ENCODE assay signal across 1 cellular context in the genomic region with DNA sequence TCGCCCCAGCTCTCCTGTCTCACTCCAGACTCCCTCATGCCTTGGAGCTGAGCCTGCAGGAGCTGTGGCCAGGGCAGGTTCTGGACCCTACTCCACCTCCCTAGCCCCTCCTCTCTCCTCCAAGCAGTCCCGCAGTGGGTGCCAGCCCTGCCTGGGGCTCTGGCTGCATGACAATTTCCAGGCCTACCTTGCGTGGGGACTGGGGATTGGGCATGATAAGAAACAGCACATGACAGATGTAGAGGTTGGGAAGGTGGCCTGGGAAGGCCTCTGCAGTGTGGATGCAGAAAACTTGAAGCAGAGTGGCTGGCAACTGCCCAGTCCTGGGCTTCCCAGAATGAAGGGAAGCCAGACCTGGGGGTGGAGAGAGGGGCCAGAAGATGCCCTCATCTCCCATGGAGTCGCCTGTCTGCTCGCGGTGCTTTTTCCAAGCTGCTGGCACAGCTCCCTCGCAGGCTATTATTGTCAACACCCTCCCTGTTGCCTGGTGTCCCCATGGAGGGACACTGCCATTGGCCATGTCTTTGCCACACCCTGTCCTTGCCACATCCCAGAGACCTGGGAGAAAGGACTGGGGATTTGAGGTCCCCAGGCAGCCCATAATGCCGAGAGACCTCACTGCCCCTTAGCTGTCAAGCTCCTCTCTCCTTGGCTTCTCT.
TF ChIP-seq lines count a peak whose summit lies in the region.

No MANE protein-coding gene starts in this region.

TF ChIP-seq in SK-N-SH, 30 proteins besides CTCF, POLR2A, EP300 and RAD21 (continued from another document):
- TF ChIP-seq, protein P1, sequence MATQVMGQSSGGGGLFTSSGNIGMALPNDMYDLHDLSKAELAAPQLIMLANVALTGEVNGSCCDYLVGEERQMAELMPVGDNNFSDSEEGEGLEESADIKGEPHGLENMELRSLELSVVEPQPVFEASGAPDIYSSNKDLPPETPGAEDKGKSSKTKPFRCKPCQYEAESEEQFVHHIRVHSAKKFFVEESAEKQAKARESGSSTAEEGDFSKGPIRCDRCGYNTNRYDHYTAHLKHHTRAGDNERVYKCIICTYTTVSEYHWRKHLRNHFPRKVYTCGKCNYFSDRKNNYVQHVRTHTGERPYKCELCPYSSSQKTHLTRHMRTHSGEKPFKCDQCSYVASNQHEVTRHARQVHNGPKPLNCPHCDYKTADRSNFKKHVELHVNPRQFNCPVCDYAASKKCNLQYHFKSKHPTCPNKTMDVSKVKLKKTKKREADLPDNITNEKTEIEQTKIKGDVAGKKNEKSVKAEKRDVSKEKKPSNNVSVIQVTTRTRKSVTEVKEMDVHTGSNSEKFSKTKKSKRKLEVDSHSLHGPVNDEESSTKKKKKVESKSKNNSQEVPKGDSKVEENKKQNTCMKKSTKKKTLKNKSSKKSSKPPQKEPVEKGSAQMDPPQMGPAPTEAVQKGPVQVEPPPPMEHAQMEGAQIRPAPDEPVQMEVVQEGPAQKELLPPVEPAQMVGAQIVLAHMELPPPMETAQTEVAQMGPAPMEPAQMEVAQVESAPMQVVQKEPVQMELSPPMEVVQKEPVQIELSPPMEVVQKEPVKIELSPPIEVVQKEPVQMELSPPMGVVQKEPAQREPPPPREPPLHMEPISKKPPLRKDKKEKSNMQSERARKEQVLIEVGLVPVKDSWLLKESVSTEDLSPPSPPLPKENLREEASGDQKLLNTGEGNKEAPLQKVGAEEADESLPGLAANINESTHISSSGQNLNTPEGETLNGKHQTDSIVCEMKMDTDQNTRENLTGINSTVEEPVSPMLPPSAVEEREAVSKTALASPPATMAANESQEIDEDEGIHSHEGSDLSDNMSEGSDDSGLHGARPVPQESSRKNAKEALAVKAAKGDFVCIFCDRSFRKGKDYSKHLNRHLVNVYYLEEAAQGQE (IDR thresholded peaks at IDR 0.05; ENCODE audit: low read depth, low read length): no peak
- TF ChIP-seq YY1 (IDR thresholded peaks at IDR 0.05; ENCODE audit: low read depth): no peak
- TF ChIP-seq, protein P2, sequence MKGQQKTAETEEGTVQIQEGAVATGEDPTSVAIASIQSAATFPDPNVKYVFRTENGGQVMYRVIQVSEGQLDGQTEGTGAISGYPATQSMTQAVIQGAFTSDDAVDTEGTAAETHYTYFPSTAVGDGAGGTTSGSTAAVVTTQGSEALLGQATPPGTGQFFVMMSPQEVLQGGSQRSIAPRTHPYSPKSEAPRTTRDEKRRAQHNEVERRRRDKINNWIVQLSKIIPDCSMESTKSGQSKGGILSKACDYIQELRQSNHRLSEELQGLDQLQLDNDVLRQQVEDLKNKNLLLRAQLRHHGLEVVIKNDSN (IDR thresholded peaks at IDR 0.05; ENCODE audit: borderline replicate concordance, low read depth): no peak
- peak; percentile 97 for TF ChIP-seq GATA2 (CRISPR knock-in tag; IDR thresholded peaks at IDR 0.05)
- no peak for TF ChIP-seq SIN3A (IDR thresholded peaks at IDR 0.05; ENCODE audit: borderline replicate concordance, low read depth, low read length)
- no peak for TF ChIP-seq TAF1 (IDR thresholded peaks at IDR 0.05; ENCODE audit: borderline replicate concordance, low read depth, low read length)
- TF ChIP-seq POLR2AphosphoS5 (IDR thresholded peaks at IDR 0.05; ENCODE audit: low read depth, low read length): peak; percentile 40; the same call in 1 of the 2 replicates
- TF ChIP-seq, protein P3, sequence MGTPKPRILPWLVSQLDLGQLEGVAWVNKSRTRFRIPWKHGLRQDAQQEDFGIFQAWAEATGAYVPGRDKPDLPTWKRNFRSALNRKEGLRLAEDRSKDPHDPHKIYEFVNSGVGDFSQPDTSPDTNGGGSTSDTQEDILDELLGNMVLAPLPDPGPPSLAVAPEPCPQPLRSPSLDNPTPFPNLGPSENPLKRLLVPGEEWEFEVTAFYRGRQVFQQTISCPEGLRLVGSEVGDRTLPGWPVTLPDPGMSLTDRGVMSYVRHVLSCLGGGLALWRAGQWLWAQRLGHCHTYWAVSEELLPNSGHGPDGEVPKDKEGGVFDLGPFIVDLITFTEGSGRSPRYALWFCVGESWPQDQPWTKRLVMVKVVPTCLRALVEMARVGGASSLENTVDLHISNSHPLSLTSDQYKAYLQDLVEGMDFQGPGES (IDR thresholded peaks at IDR 0.05; ENCODE audit: low read depth, low read length): no peak
- no peak for TF ChIP-seq NRF1 (IDR thresholded peaks at IDR 0.05; ENCODE audit: low read depth, low read length)
- TF ChIP-seq CHD2 (IDR thresholded peaks at IDR 0.05; ENCODE audit: low read length, partially characterized antibody): peak; percentile 91
- no peak for TF ChIP-seq JUND (IDR thresholded peaks at IDR 0.05)
- TF ChIP-seq MEF2A (IDR thresholded peaks at IDR 0.05; ENCODE audit: borderline replicate concordance, low read depth): no peak
- TF ChIP-seq RFX5 (IDR thresholded peaks at IDR 0.05; ENCODE audit: low read length): no peak
- no peak for TF ChIP-seq FOXM1 (IDR thresholded peaks at IDR 0.05; ENCODE audit: low read depth)
- TF ChIP-seq, protein P4, sequence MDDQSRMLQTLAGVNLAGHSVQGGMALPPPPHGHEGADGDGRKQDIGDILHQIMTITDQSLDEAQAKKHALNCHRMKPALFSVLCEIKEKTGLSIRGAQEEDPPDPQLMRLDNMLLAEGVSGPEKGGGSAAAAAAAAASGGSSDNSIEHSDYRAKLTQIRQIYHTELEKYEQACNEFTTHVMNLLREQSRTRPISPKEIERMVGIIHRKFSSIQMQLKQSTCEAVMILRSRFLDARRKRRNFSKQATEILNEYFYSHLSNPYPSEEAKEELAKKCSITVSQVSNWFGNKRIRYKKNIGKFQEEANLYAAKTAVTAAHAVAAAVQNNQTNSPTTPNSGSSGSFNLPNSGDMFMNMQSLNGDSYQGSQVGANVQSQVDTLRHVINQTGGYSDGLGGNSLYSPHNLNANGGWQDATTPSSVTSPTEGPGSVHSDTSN (IDR thresholded peaks at IDR 0.05): peak; percentile 25; the same call in 1 of the 2 replicates
- no peak for TF ChIP-seq TEAD4 (IDR thresholded peaks at IDR 0.05; ENCODE audit: borderline replicate concordance, insufficient read depth)
- TF ChIP-seq RXRA (IDR thresholded peaks at IDR 0.05; ENCODE audit: borderline replicate concordance, low read depth): no peak
- peak; percentile 94 for TF ChIP-seq RCOR1 (IDR thresholded peaks at IDR 0.05; ENCODE audit: low read length)
- TF ChIP-seq NFIC (IDR thresholded peaks at IDR 0.05; ENCODE audit: borderline replicate concordance): peak; percentile 25; the same call in 1 of the 2 replicates
- TF ChIP-seq, protein P5, sequence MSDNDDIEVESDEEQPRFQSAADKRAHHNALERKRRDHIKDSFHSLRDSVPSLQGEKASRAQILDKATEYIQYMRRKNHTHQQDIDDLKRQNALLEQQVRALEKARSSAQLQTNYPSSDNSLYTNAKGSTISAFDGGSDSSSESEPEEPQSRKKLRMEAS (IDR thresholded peaks at IDR 0.05; ENCODE audit: low read depth): no peak
- TF ChIP-seq EZH2phosphoT487 (IDR thresholded peaks at IDR 0.05; ENCODE audit: borderline replicate concordance, low read depth): no peak
- peak; percentile 74 for TF ChIP-seq TCF12 (IDR thresholded peaks at IDR 0.05)
- no peak for TF ChIP-seq ELF1 (IDR thresholded peaks at IDR 0.05)
- no peak for TF ChIP-seq GABPA (IDR thresholded peaks at IDR 0.05; ENCODE audit: low read depth)
